In the genomic region with DNA sequence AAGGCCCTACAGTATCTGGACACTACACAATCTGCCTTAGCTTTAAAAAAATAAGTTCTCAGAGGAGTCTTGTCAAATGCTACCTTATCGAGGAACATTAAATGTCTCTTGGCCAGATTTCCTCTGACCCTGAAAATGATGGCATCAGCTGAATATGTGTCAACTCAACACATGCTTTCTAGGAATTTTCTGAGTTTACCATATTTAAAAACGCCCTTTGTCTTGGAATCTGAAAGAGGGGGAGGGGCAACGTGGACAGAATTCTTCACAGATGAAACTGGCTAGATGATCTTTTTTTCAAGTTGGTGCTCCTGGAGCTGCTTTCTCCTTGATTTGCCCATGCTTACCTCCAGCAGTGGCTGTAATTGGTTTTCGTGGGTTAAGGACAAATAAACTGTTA, we compare ENCODE assay signal across 10 cellular contexts. TPM values are rescaled to one million over a fixed set of nuclear protein-coding genes. Genes with fewer than 3 reads are reported as not detected.
DNase-seq lines count a peak whose midpoint lies in the region; ATAC-seq and TF ChIP-seq lines count a peak whose summit lies in the region.
"Had no signal": no experiment of that assay in that cellular context is flagged by ENCODE, and none has a peak within 500 bp of the region (broad histone marks: within the 10 kb centered on the region; RNA-seq: fewer than 3 reads in every experiment).

No MANE protein-coding gene starts in this region.

- TF ChIP-seq CTCF in cardiac muscle cell (IDR thresholded peaks at IDR 0.05; ENCODE audit: low read depth, low read length) (no peak), kidney epithelial cell (IDR thresholded peaks at IDR 0.05; ENCODE audit: insufficient read depth, low read length, poor library complexity, severe bottlenecking) (no peak)

- H3K4me1 ChIP-seq in cardiac muscle cell (ENCODE audit: low read depth), result peaks cover 14% of the 10 kb centered on the region
- peaks cover 6% of the 10 kb centered on the region for H3K4me1 ChIP-seq in thymus (ENCODE audit: control insufficient read depth, insufficient read depth, low read length)

- no peaks in the 10 kb centered on the region for H3K9me3 ChIP-seq in cardiac muscle cell (ENCODE audit: low read depth)
- peaks cover 1% of the 10 kb centered on the region for H3K9me3 ChIP-seq in thymus (ENCODE audit: control insufficient read depth)
- H3K9me3 ChIP-seq: stomach had no signal

- intact Hi-C loops in Right ventricle myocardium superior (cut with DNase I), result loop anchor here (10.0 kb wide), 3 partner anchors 336 to 1846 kb away; no protein-coding TSS in a partner anchor

- no peaks in the 10 kb centered on the region for H3K36me3 ChIP-seq in cardiac muscle cell
- H3K36me3 ChIP-seq in kidney epithelial cell (ENCODE audit: control insufficient read depth, insufficient read depth, low read length), result peaks cover 1% of the 10 kb centered on the region
- H3K36me3 ChIP-seq in thymus (ENCODE audit: control insufficient read depth, insufficient read depth), result peaks cover 10% of the 10 kb centered on the region
- H3K36me3 ChIP-seq: stomach had no signal

- 11% methylated on average over 4 of the region's 4 CpGs for WGBS in thymus

- no peak for ATAC-seq in Right ventricle myocardium superior (ENCODE audit: poor library complexity)

- H3K4me3 ChIP-seq in cardiac muscle cell (peak overlapping the region; percentile 99), kidney epithelial cell (ENCODE audit: low read depth, low read length) (peak overlapping the region; percentile 99), thymus (ENCODE audit: low read length) (peak overlapping the region; percentile 94)

- in situ Hi-C loops in G401 (cut with HindIII; ENCODE audit: low sequenced_read_pairs), result no loop called here

- peak in 1 of 2 donors; percentile 54 for DNase-seq in cardiac muscle cell (ENCODE audit: low read depth in 1 of 2, low spot score in 1 of 2)
- DNase-seq in Right ventricle myocardium superior, result no peak
- peak; percentile 51 for DNase-seq in amniotic epithelial cell (ENCODE audit: low read depth)
- DNase-seq in kidney epithelial cell (ENCODE audit: low read depth), result no peak
- no peak for DNase-seq in stimulated activated CD4-positive, alpha-beta T cell treated with anti-CD3 and anti-CD28 coated beads, Interleukin-4, amount 100 ng/mL, for 1 hour
- DNase-seq in G401 (ENCODE audit: low spot score), result no peak
- DNase-seq in stimulated activated CD4-positive, alpha-beta T cell treated with anti-CD3 and anti-CD28 coated beads, Interleukin-4, amount 100 ng/mL, for 24 hours, result no peak
- DNase-seq: CD8-positive, alpha-beta memory T cell; stomach had no signal

- no peaks in the 10 kb centered on the region for H3K27me3 ChIP-seq in cardiac muscle cell
- H3K27me3 ChIP-seq in kidney epithelial cell (ENCODE audit: control insufficient read depth, insufficient read depth, low read length), result no peaks in the 10 kb centered on the region
- no peaks in the 10 kb centered on the region for H3K27me3 ChIP-seq in thymus (ENCODE audit: control insufficient read depth, insufficient read depth)
- H3K27me3 ChIP-seq: stomach had no signal

- H3K27ac ChIP-seq in cardiac muscle cell (peak overlapping the region; percentile 91), thymus (ENCODE audit: low read depth) (no peak overlapping the region)

RNA-seq across cellular contexts. Expression of a gene that starts 5.1 kb away (rescaled TPM):
- total RNA-seq in cardiac muscle cell (46.9 and 60.6 TPM in 2 replicates), Right ventricle myocardium superior (6.2 TPM), kidney epithelial cell (143 and 147 TPM in 2 replicates)
- polyA plus RNA-seq in cardiac muscle cell (29.9 and 42.2 TPM in 2 replicates), thymus (85.7 TPM)
- total RNA-seq in G401 (2014; rRNA removed; shearing (Covaris generic)), result 0.17 and 0.25 TPM in 2 replicates
